8 cellular contexts compared by ENCODE assay signal in the genomic region with DNA sequence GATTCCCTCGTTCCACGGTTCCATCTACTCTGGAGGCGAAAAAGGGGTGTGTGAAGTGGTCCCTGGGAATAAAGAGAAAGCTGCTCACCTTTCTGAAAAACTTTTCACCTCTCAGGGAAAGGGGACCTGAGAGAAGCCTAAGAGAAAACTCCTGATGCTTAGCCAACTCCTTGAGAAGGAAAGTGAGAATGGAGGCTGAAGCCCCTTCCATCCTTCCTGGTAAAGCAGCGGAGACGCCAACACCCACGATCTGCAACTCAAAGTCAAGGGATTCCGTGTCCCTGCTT.
DNase-seq lines count a peak whose midpoint lies in the region; ATAC-seq, FAIRE-seq and TF ChIP-seq lines count a peak whose summit lies in the region.

No MANE protein-coding gene starts in this region.

- no peak for TF ChIP-seq RAD21 in A549 (conservative IDR thresholded peaks at IDR 0.05 in 1 of 2, IDR thresholded peaks at IDR 0.05 in 1 of 2)

- H3K9me3 ChIP-seq in A549 = no peaks in the 10 kb centered on the region
- H3K9me3 ChIP-seq in HUES64 (ENCODE audit: insufficient read depth, low read depth, low read length) = no peaks in the 10 kb centered on the region
- no peaks in the 10 kb centered on the region for H3K9me3 ChIP-seq in mucosa of stomach (ENCODE audit: control insufficient read depth, low read length)

- no peak for TF ChIP-seq CTCF in A549 (IDR thresholded peaks at IDR 0.05)

- H3K9ac ChIP-seq in HUES64 (ENCODE audit: low read depth, low read length) = peak overlapping the region; percentile 45; the same call in 1 of the 2 replicates
- H3K9ac ChIP-seq in mucosa of stomach (ENCODE audit: low read length) = peak overlapping the region; percentile 84

- DNase-seq in A549 (ENCODE audit: low read depth in 1 of 2, low spot score in 1 of 2) = no peak
- no peak for DNase-seq in caudate nucleus (lab: John Stamatoyannopoulos, UW)
- DNase-seq in NCI-H1417 (lab: John Stamatoyannopoulos, UW) = no peak
- DNase-seq in AG20443 (ENCODE audit: low spot score) = no peak

- no peak for ATAC-seq in A549
- ATAC-seq in GM21576 (IDR thresholded peaks at IDR 0.05; ENCODE audit: unreplicated experiment) = no peak
- ATAC-seq in GM19351 (IDR thresholded peaks at IDR 0.05; ENCODE audit: unreplicated experiment) = no peak

- WGBS in A549 (ENCODE audit: missing lambda C conversion rate) = 20% methylated on average over 7 of the region's 7 CpGs
- WGBS in HUES64 = 40% methylated on average over 7 of the region's 7 CpGs

- H3K4me3 ChIP-seq in A549 = peak overlapping the region; percentile 48
- peak overlapping the region; percentile 63 for H3K4me3 ChIP-seq in HUES64 (ENCODE audit: low read length)
- H3K4me3 ChIP-seq in mucosa of stomach (ENCODE audit: low read length) = peak overlapping the region; percentile 42

- CTCF ChIA-PET in A549 (lab: Yijun Ruan, JAX) = interaction anchor here (0.7 to 1.8 kb wide), 14 partner anchors 19 to 181 kb away, joined by 3 to 6 read pairs (median 4); partner anchors contain the start of gene NEMF

- peak overlapping the region; percentile 88 for H3K4me2 ChIP-seq in A549

- FAIRE-seq in A549 (lab: Jason Lieb, UNC) = no peak

- peaks cover 63% of the 10 kb centered on the region for H3K4me1 ChIP-seq in A549
- H3K4me1 ChIP-seq in HUES64 (ENCODE audit: insufficient read depth, low read length) = peaks cover 38% of the 10 kb centered on the region
- peaks cover 67% of the 10 kb centered on the region for H3K4me1 ChIP-seq in mucosa of stomach (ENCODE audit: control insufficient read depth, insufficient read depth, low read length)

- TF ChIP-seq EP300 in A549 (IDR thresholded peaks at IDR 0.05) = no peak

- H3K36me3 ChIP-seq in HUES64 (ENCODE audit: insufficient read depth, low read length) (no peaks in the 10 kb centered on the region), mucosa of stomach (ENCODE audit: control insufficient read depth, insufficient read depth, low read length) (no peaks in the 10 kb centered on the region)

- H3K27me3 ChIP-seq in HUES64 (ENCODE audit: insufficient read depth, low read length) (peaks cover 38% of the 10 kb centered on the region), mucosa of stomach (ENCODE audit: control insufficient read depth, insufficient read depth, low read length) (no peaks in the 10 kb centered on the region)

- POLR2A ChIA-PET in A549 (lab: Yijun Ruan, JAX) = interaction anchor here (0.6 to 1.9 kb wide), 6 partner anchors 21 to 140 kb away, joined by 3 to 10 read pairs (median 4); partner anchors contain the start of gene ARF6

- H3K27ac ChIP-seq in A549 (peak overlapping the region; percentile 90 to 94), HUES64 (ENCODE audit: low read depth, low read length) (no peak overlapping the region), caudate nucleus (ENCODE audit: low read depth, low read length) (peak overlapping the region; percentile 54)

- TF ChIP-seq POLR2A in A549 (IDR thresholded peaks at IDR 0.05; ENCODE audit: low read length) = no peak

TF ChIP-seq in A549, 52 proteins besides CTCF, POLR2A, EP300 and RAD21:
- TF ChIP-seq NFE2L2 (conservative IDR thresholded peaks at IDR 0.05; ENCODE audit: low read length) (no peak), ZFP36 (IDR thresholded peaks at IDR 0.05; ENCODE audit: borderline replicate concordance, partially characterized antibody) (no peak), TFCP2L1 (CRISPR knock-in tag; IDR thresholded peaks at IDR 0.05) (no peak)
